10 cellular contexts compared by ENCODE assay signal in genomic region chr6:4313044-4313686, GRCh38.
A peak's percentile ranks its signal among the peaks of the same experiment; 100 is the strongest.
DNase-seq lines count a peak whose midpoint lies in the region; ATAC-seq and TF ChIP-seq lines count a peak whose summit lies in the region.
"Had no signal": no experiment of that assay in that cellular context is flagged by ENCODE, and none has a peak within 500 bp of the region (broad histone marks: within the 10 kb centered on the region; RNA-seq: fewer than 3 reads in every experiment).

No MANE protein-coding gene starts in this region.

- no peak overlapping the region for H3K27ac Mint-ChIP-seq in activated CD4-positive, alpha-beta T cell treated with anti-CD3 and anti-CD28 coated beads, Interleukin-2, amount 10 ng/mL, durations not matched to agents 24 days and 14 days
- H3K27ac Mint-ChIP-seq in CD4-positive, alpha-beta T cell: no peak overlapping the region

- POLR2A ChIA-PET in CD4-positive, alpha-beta T cell (lab: Charles Lee): no interaction called here

- H3K27me3 Mint-ChIP-seq in activated CD4-positive, alpha-beta T cell treated with anti-CD3 and anti-CD28 coated beads, Interleukin-2, amount 10 ng/mL, durations not matched to agents 24 days and 14 days: peaks cover 3% of the 10 kb centered on the region
- H3K27me3 Mint-ChIP-seq in CD4-positive, alpha-beta T cell: peaks cover 14% of the 10 kb centered on the region

- H3K9me3 ChIP-seq in right cardiac atrium (ENCODE audit: control insufficient read depth, low read length): no peaks in the 10 kb centered on the region
- H3K9me3 ChIP-seq in CD4-positive, alpha-beta T cell (ENCODE audit: control insufficient read depth, low read length): peaks cover 25% of the 10 kb centered on the region

- no peak overlapping the region for H3K27ac ChIP-seq in right cardiac atrium (ENCODE audit: low read length)
- H3K27ac ChIP-seq in CD4-positive, alpha-beta T cell (ENCODE audit: low read depth, low read length): no peak overlapping the region

- no peaks in the 10 kb centered on the region for H3K27me3 ChIP-seq in right cardiac atrium (ENCODE audit: control insufficient read depth, insufficient read depth)
- no peaks in the 10 kb centered on the region for H3K27me3 ChIP-seq in CD4-positive, alpha-beta T cell (ENCODE audit: control insufficient read depth, insufficient read depth, low read length)

- H3K36me3 Mint-ChIP-seq in activated CD4-positive, alpha-beta T cell treated with anti-CD3 and anti-CD28 coated beads, Interleukin-2, amount 10 ng/mL, durations not matched to agents 24 days and 14 days (ENCODE audit: low read depth): no peaks in the 10 kb centered on the region
- no peaks in the 10 kb centered on the region for H3K36me3 Mint-ChIP-seq in CD4-positive, alpha-beta T cell (ENCODE audit: low read depth)

- H3K9me3 Mint-ChIP-seq in activated CD4-positive, alpha-beta T cell treated with anti-CD3 and anti-CD28 coated beads, Interleukin-2, amount 10 ng/mL, durations not matched to agents 24 days and 14 days: peaks cover 14% of the 10 kb centered on the region
- peaks cover 27% of the 10 kb centered on the region for H3K9me3 Mint-ChIP-seq in CD4-positive, alpha-beta T cell

- DNase-seq in activated CD4-positive, alpha-beta T cell treated with anti-CD3 and anti-CD28 coated beads, Interleukin-2, amount 10 ng/mL, durations not matched to agents 24 days and 14 days: peak; percentile 8
- no peak for DNase-seq in activated CD4-positive, alpha-beta T cell treated with anti-CD3 and anti-CD28 coated beads, Interleukin-2, amount 50 U/mL, for 1 hour
- DNase-seq in right cardiac atrium (peak; percentile 53 to 62 (median 61)), HuH-7 (ENCODE audit: low spot score) (no peak)
- DNase-seq in CD4-positive, alpha-beta T cell: no peak
- DNase-seq in stimulated activated CD4-positive, alpha-beta T cell treated with anti-CD3 and anti-CD28 coated beads, Interleukin-4, amount 100 ng/mL, for 1 hour: no peak
- DNase-seq: DND-41, NCI-H2171 had no signal

- 0 out of 2 replicates have a peak overlapping the region, but pooled peaks have one; percentile 1 for H3K4me3 ChIP-seq in WI38 (ENCODE audit: low read depth, low read length)
- no peak overlapping the region for H3K4me3 ChIP-seq in right cardiac atrium (ENCODE audit: low read length)

- intact Hi-C loops in activated CD4-positive, alpha-beta T cell treated with anti-CD3 and anti-CD28 coated beads, Interleukin-2, amount 10 ng/mL, durations not matched to agents 24 days and 14 days (cut with micrococcal nuclease): no loop called here
- intact Hi-C loops in right cardiac atrium (cut with DNase I): loop anchor here in 1 of 4 donors (10.0 kb wide), 1 partner anchor 622 kb away; no protein-coding TSS in a partner anchor
- intact Hi-C loops in CD4-positive, alpha-beta T cell (cut with DNase I, micrococcal nuclease): no loop called here

- 8% methylated on average over 2 of the region's 2 CpGs for WGBS in right cardiac atrium

- CTCF ChIA-PET in CD4-positive, alpha-beta T cell (lab: Charles Lee): no interaction called here

- H3K4me3 Mint-ChIP-seq in activated CD4-positive, alpha-beta T cell treated with anti-CD3 and anti-CD28 coated beads, Interleukin-2, amount 10 ng/mL, durations not matched to agents 24 days and 14 days: no peak overlapping the region
- no peak overlapping the region for H3K4me3 Mint-ChIP-seq in CD4-positive, alpha-beta T cell

- peak; percentile 55 for TF ChIP-seq CTCF in WI38 (IDR thresholded peaks at IDR 0.05; ENCODE audit: low read depth, low read length)
- no peak for TF ChIP-seq CTCF in CD4-positive, alpha-beta T cell (IDR thresholded peaks at IDR 0.05)

- no peaks in the 10 kb centered on the region for H3K4me1 Mint-ChIP-seq in activated CD4-positive, alpha-beta T cell treated with anti-CD3 and anti-CD28 coated beads, Interleukin-2, amount 10 ng/mL, durations not matched to agents 24 days and 14 days
- no peaks in the 10 kb centered on the region for H3K4me1 Mint-ChIP-seq in CD4-positive, alpha-beta T cell (ENCODE audit: low read depth)

- ATAC-seq in right cardiac atrium (peak; percentile 66 to 83), HG03159 (IDR thresholded peaks at IDR 0.05; ENCODE audit: unreplicated experiment) (no peak)
- ATAC-seq in CD4-positive, alpha-beta T cell (ENCODE audit: poor library complexity): no peak

- H3K4me1 ChIP-seq in right cardiac atrium (ENCODE audit: control insufficient read depth, insufficient read depth, low read length): no peaks in the 10 kb centered on the region

Comparison
In these comparisons a context has a peak if more than half of its experiments do, and no peak if none do; other contexts are left out.
1. DNase-seq: peak in activated CD4-positive, alpha-beta T cell treated with anti-CD3 and anti-CD28 coated beads, Interleukin-2, amount 10 ng/mL, durations not matched to agents 24 days and 14 days (single experiment) and right cardiac atrium (3 of 3); none in activated CD4-positive, alpha-beta T cell treated with anti-CD3 and anti-CD28 coated beads, Interleukin-2, amount 50 U/mL, for 1 hour (single experiment), CD4-positive, alpha-beta T cell (0 of 10), stimulated activated CD4-positive, alpha-beta T cell treated with anti-CD3 and anti-CD28 coated beads, Interleukin-4, amount 100 ng/mL, for 1 hour (single experiment) and HuH-7 (single experiment).
2. ATAC-seq: peak in right cardiac atrium (2 of 2); none in HG03159 (single experiment) and CD4-positive, alpha-beta T cell (single experiment).